In the genomic region with DNA sequence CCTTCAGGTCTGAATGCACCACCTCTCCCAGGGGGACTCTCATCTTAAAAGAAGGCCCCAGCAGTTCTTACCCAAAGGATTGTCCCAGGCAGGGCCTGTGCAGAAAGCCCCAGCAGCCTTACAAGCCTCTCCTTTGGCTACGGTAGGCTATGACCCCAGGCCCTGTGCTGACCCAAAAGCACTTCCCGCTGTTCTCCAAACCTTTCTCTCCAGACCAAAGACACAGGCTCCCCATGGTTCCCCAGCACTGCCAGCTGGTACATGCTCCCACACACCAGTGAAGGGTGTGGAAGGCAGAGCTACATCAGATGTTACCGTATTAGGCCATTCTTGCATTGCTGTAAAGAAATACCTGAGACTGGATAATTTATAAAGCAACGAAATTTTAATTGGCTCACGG, we compare ENCODE assay signal across 9 cellular contexts. TPM values are rescaled to one million over a fixed set of nuclear protein-coding genes. Genes with fewer than 3 reads are reported as not detected.
DNase-seq lines count a peak whose midpoint lies in the region; ATAC-seq and TF ChIP-seq lines count a peak whose summit lies in the region.
"Had no signal": no experiment of that assay in that cellular context is flagged by ENCODE, and none has a peak within 500 bp of the region (broad histone marks: within the 10 kb centered on the region; RNA-seq: fewer than 3 reads in every experiment).

No MANE protein-coding gene starts in this region.

- no peak for TF ChIP-seq CTCF in endodermal cell (conservative IDR thresholded peaks at IDR 0.05)
- no peak for TF ChIP-seq CTCF in thoracic aorta (IDR thresholded peaks at IDR 0.05)

- peak overlapping the region; percentile 97 for H3K27ac Mint-ChIP-seq in T-helper 17 cell
- no peak overlapping the region for H3K27ac Mint-ChIP-seq in endodermal cell

- H3K9me3 Mint-ChIP-seq in endodermal cell, result peaks cover 4% of the 10 kb centered on the region

- H3K27ac ChIP-seq in endodermal cell (ENCODE audit: low read depth, low read length), result no peak overlapping the region
- H3K27ac ChIP-seq in thoracic aorta, result peak overlapping the region; percentile 63 to 74

- no peaks in the 10 kb centered on the region for H3K27me3 Mint-ChIP-seq in T-helper 17 cell
- H3K27me3 Mint-ChIP-seq in endodermal cell (ENCODE audit: insufficient read depth), result no peaks in the 10 kb centered on the region

- no peak overlapping the region for H3K9ac ChIP-seq in endodermal cell (ENCODE audit: extremely low read depth, low read length, poor library complexity, severe bottlenecking)

- peak; percentile 58 for DNase-seq in activated CD8-positive, alpha-beta memory T cell treated with anti-CD3 and anti-CD28 coated beads, Interleukin-2, amount 50 U/mL, for 48 hours
- DNase-seq in activated CD8-positive, alpha-beta memory T cell treated with anti-CD3 and anti-CD28 coated beads, Interleukin-2, amount 50 U/mL, for 4 hours, result no peak
- DNase-seq in T-helper 17 cell (no peak), endodermal cell (peak; percentile 28), thoracic aorta (ENCODE audit: low spot score) (no peak), HCEC 1CT (no peak), erythroblast (lab: John Stamatoyannopoulos, UW) (no peak)
- DNase-seq: kidney glomerular epithelial cell had no signal

- H3K36me3 ChIP-seq in endodermal cell (ENCODE audit: control insufficient read depth, insufficient read depth, low read length) (no peaks in the 10 kb centered on the region), thoracic aorta (no peaks in the 10 kb centered on the region)

- no peaks in the 10 kb centered on the region for H3K27me3 ChIP-seq in endodermal cell (ENCODE audit: control insufficient read depth, insufficient read depth, low read length, poor library complexity, severe bottlenecking)
- no peaks in the 10 kb centered on the region for H3K27me3 ChIP-seq in thoracic aorta (replicated peaks; ENCODE audit: insufficient read depth)

- WGBS in endodermal cell (ENCODE audit: insufficient coverage in 1 of 2, insufficient read length in 1 of 2), 2 experiments, result 96 to 97% methylated on average over 3 to 5 of the region's 5 CpGs

- H3K4me3 ChIP-seq in endodermal cell (ENCODE audit: low read length) (no peak overlapping the region), thoracic aorta (no peak overlapping the region)

- H3K4me1 ChIP-seq in endodermal cell (ENCODE audit: control insufficient read depth, insufficient read depth, low read length), result no peaks in the 10 kb centered on the region
- H3K4me1 ChIP-seq in thoracic aorta (ENCODE audit: control insufficient read depth in 1 of 2, low read depth in 2 of 2), result peaks cover 13 to 29% of the 10 kb centered on the region in 2 donors

- peak overlapping the region; percentile 93 for H3K4me3 Mint-ChIP-seq in T-helper 17 cell
- no peak overlapping the region for H3K4me3 Mint-ChIP-seq in endodermal cell

- TF ChIP-seq POLR2A in erythroblast (IDR thresholded peaks at IDR 0.05; ENCODE audit: low read length), result no peak

- H3K36me3 Mint-ChIP-seq in T-helper 17 cell (ENCODE audit: low read depth) (peaks cover 6% of the 10 kb centered on the region), endodermal cell (ENCODE audit: low read depth) (no peaks in the 10 kb centered on the region)

- ATAC-seq in T-helper 17 cell (peak; percentile 15), thoracic aorta (ENCODE audit: insufficient number of reproducible peaks, low FRiP score, low read depth) (no peak), HG02678 (IDR thresholded peaks at IDR 0.05; ENCODE audit: unreplicated experiment) (no peak)

- H3K9me3 ChIP-seq in T-helper 17 cell (ENCODE audit: control insufficient read depth, low read length, poor library complexity, severe bottlenecking), result no peaks in the 10 kb centered on the region
- H3K9me3 ChIP-seq in endodermal cell (ENCODE audit: control insufficient read depth, low read length), result peaks cover 6% of the 10 kb centered on the region
- no peaks in the 10 kb centered on the region for H3K9me3 ChIP-seq in thoracic aorta

- H3K4me1 Mint-ChIP-seq in T-helper 17 cell, result peaks cover 31% of the 10 kb centered on the region
- peaks cover 14% of the 10 kb centered on the region for H3K4me1 Mint-ChIP-seq in endodermal cell

RNA-seq across cellular contexts. Expression of a gene that starts 35.4 kb away (rescaled TPM):
- total RNA-seq in T-helper 17 cell, result 100 to 1,000 TPM; 118 to 127 TPM
- 10 to 100 TPM; 48.0 to 50.0 TPM for total RNA-seq in endodermal cell
- 23.7 TPM for polyA plus RNA-seq in endodermal cell (2013, experiment 1 of 2)
- 26.7 TPM for polyA plus RNA-seq in endodermal cell (2013, experiment 2 of 2)
- total RNA-seq in thoracic aorta, result 100 to 1,000 TPM; 121 to 210 TPM

Comparison
In these comparisons a context has a peak if more than half of its experiments do, and no peak if none do; other contexts are left out.
1. DNase-seq: peak in activated CD8-positive, alpha-beta memory T cell treated with anti-CD3 and anti-CD28 coated beads, Interleukin-2, amount 50 U/mL, for 48 hours (single experiment) and endodermal cell (single experiment); none in activated CD8-positive, alpha-beta memory T cell treated with anti-CD3 and anti-CD28 coated beads, Interleukin-2, amount 50 U/mL, for 4 hours (single experiment), T-helper 17 cell (0 of 3), thoracic aorta (single experiment), HCEC 1CT (single experiment) and erythroblast (0 of 2).